Comparison of ENCODE assay signal across 30 cellular contexts in genomic region chrX:42565739-42566138, GRCh38.
"Had no signal": no experiment of that assay in that cellular context is flagged by ENCODE, and none has a peak within 500 bp of the region (broad histone marks: within the 10 kb centered on the region; RNA-seq: fewer than 3 reads in every experiment).

No MANE protein-coding gene starts in this region.

- H3K4me1 ChIP-seq: esophagus muscularis mucosa, foreskin keratinocyte, gastroesophageal sphincter, heart left ventricle, neural progenitor cell, parathyroid adenoma, right lobe of liver, suprapubic skin, transverse colon, upper lobe of right lung, uterus had no signal

- H2AFZ ChIP-seq: hepatocyte, neural progenitor cell, parathyroid adenoma had no signal

- H3K27ac Mint-ChIP-seq: dendritic cell treated with granulocyte-macrophage colony-stimulating factor and Interleukin-4, amounts not matched to agents 40 ng/mL and 50 ng/mL, for 4 days; memory B cell; mesothelial cell of epicardium; nephron; neural progenitor cell; progenitor cell of endocrine pancreas had no signal

- H3K36me3 ChIP-seq: esophagus muscularis mucosa, gastroesophageal sphincter, heart left ventricle, neural progenitor cell, right lobe of liver, suprapubic skin, transverse colon, upper lobe of right lung, uterus had no signal

- H3K4me1 Mint-ChIP-seq: mesothelial cell of epicardium; nephron; neural progenitor cell; stimulated activated naive CD8-positive, alpha-beta T cell treated with anti-CD3 and anti-CD28 coated beads, Interleukin-15, amount 100 ng/mL, for 72 hours had no signal

- H3K4me2 ChIP-seq: hepatocyte, neural progenitor cell had no signal

- H3K27ac ChIP-seq: esophagus muscularis mucosa, foreskin keratinocyte, gastroesophageal sphincter, heart left ventricle, hepatocyte, neural progenitor cell, parathyroid adenoma, right lobe of liver, suprapubic skin, transverse colon, upper lobe of right lung, uterus had no signal

- H3K27me3 Mint-ChIP-seq: dendritic cell treated with granulocyte-macrophage colony-stimulating factor and Interleukin-4, amounts not matched to agents 40 ng/mL and 50 ng/mL, for 4 days; memory B cell; naive B cell; progenitor cell of endocrine pancreas; stimulated activated naive CD8-positive, alpha-beta T cell treated with anti-CD3 and anti-CD28 coated beads, Interleukin-15, amount 100 ng/mL, for 72 hours had no signal

- H3K9ac ChIP-seq: neural progenitor cell, parathyroid adenoma had no signal

- H3K36me3 Mint-ChIP-seq: memory B cell, mesothelial cell of epicardium, naive B cell, neural progenitor cell had no signal

- DNase-seq: effector memory CD4-positive, alpha-beta T cell; foreskin keratinocyte; heart left ventricle; kidney; mucosa of descending colon; naive B cell; right lobe of liver; small intestine; stimulated activated CD4-positive, alpha-beta T cell treated with anti-CD3 and anti-CD28 coated beads, Interleukin-15, amount 100 ng/mL, for 24 hours; stimulated activated CD4-positive, alpha-beta T cell treated with anti-CD3 and anti-CD28 coated beads, Interleukin-2, amount 100 ng/mL, for 48 hours; stimulated activated CD8-positive, alpha-beta memory T cell treated with anti-CD3 and anti-CD28 coated beads, Interleukin-4, amount 100 ng/mL, for 48 hours; stimulated activated naive CD4-positive, alpha-beta T cell; stimulated activated naive CD8-positive, alpha-beta T cell treated with anti-CD3 and anti-CD28 coated beads, Interleukin-15, amount 100 ng/mL, for 72 hours; transverse colon; upper lobe of right lung; uterus had no signal

- H3K4me3 Mint-ChIP-seq: dendritic cell treated with granulocyte-macrophage colony-stimulating factor and Interleukin-4, amounts not matched to agents 40 ng/mL and 50 ng/mL, for 4 days; memory B cell; mesothelial cell of epicardium; naive B cell; nephron; neural progenitor cell; stimulated activated naive CD8-positive, alpha-beta T cell treated with anti-CD3 and anti-CD28 coated beads, Interleukin-15, amount 100 ng/mL, for 72 hours had no signal

- H3K4me3 ChIP-seq: esophagus muscularis mucosa, gastroesophageal sphincter, heart left ventricle, hepatocyte, lung, mucosa of descending colon, neural progenitor cell, right lobe of liver, suprapubic skin, transverse colon, upper lobe of right lung, uterus had no signal

- ATAC-seq: foreskin keratinocyte; gastroesophageal sphincter; heart left ventricle; left lobe of liver; mucosa of descending colon; right lobe of liver; stimulated activated naive CD8-positive, alpha-beta T cell treated with anti-CD3 and anti-CD28 coated beads, Interleukin-15, amount 100 ng/mL, for 72 hours; upper lobe of right lung had no signal

- FAIRE-seq: endothelial cell of umbilical vein, kidney, small intestine had no signal

- H3K27me3 ChIP-seq: esophagus muscularis mucosa, foreskin keratinocyte, gastroesophageal sphincter, hepatocyte, neural progenitor cell, right lobe of liver, suprapubic skin, transverse colon, upper lobe of right lung, uterus had no signal

- H3K9me3 Mint-ChIP-seq: dendritic cell treated with granulocyte-macrophage colony-stimulating factor and Interleukin-4, amounts not matched to agents 40 ng/mL and 50 ng/mL, for 4 days; nephron; neural progenitor cell; stimulated activated naive CD8-positive, alpha-beta T cell treated with anti-CD3 and anti-CD28 coated beads, Interleukin-15, amount 100 ng/mL, for 72 hours had no signal

- H3K9me3 ChIP-seq: esophagus muscularis mucosa, gastroesophageal sphincter, heart left ventricle, mucosa of descending colon, right lobe of liver, suprapubic skin, transverse colon, upper lobe of right lung, uterus had no signal

- H3K79me2 ChIP-seq: hepatocyte, parathyroid adenoma had no signal
